3 cellular contexts compared by ENCODE assay signal in genomic region chr5:39364367-39364766, GRCh38.
TF ChIP-seq lines count a peak whose summit lies in the region.

Gene C9 (minus strand): TSS chr5:39364495. CDS start chr5:39364464, 31 bp downstream.

TF ChIP-seq in liver, 16 proteins besides CTCF, POLR2A, EP300 and RAD21:
- TF ChIP-seq JUND (IDR thresholded peaks at IDR 0.05): peak; percentile 59 to 77
- peak; percentile 95 for TF ChIP-seq REST (IDR thresholded peaks at IDR 0.05)
- peak; percentile 100 for TF ChIP-seq TAF1 (conservative IDR thresholded peaks at IDR 0.05)
- no peak for TF ChIP-seq NR2F2 (IDR thresholded peaks at IDR 0.05)
- peak; percentile 96 for TF ChIP-seq SP1 (IDR thresholded peaks at IDR 0.05)
- peak; percentile 92 for TF ChIP-seq MAX (IDR thresholded peaks at IDR 0.05)
- peak; percentile 47 for TF ChIP-seq ATF3 (IDR thresholded peaks at IDR 0.05)
- TF ChIP-seq HNF4A (conservative IDR thresholded peaks at IDR 0.05): peak; percentile 97
- peak; percentile 96 for TF ChIP-seq HNF4G (IDR thresholded peaks at IDR 0.05)
- peak; percentile 86 for TF ChIP-seq ZBTB33 (IDR thresholded peaks at IDR 0.05)
- peak; percentile 95 for TF ChIP-seq FOXA1 (IDR thresholded peaks at IDR 0.05)
- TF ChIP-seq GABPA (IDR thresholded peaks at IDR 0.05 in 1 of 2, conservative IDR thresholded peaks at IDR 0.05 in 1 of 2): peak in 1 of 2 donors; percentile 48
- peak; percentile 95 for TF ChIP-seq YY1 (IDR thresholded peaks at IDR 0.05)
- peak; percentile 96 for TF ChIP-seq FOXA2 (IDR thresholded peaks at IDR 0.05)
- TF ChIP-seq EGR1 (IDR thresholded peaks at IDR 0.05; ENCODE audit: low read depth in 2 of 2): peak in 1 of 2 donors; percentile 60
- peak; percentile 85 to 92 for TF ChIP-seq RXRA (IDR thresholded peaks at IDR 0.05)

TF ChIP-seq in HepG2, 621 proteins besides CTCF, POLR2A, EP300 and RAD21:
- TF ChIP-seq NFYB (CRISPR knock-in tag; IDR thresholded peaks at IDR 0.05): no peak
- no peak for TF ChIP-seq ESRRA (CRISPR knock-in tag; IDR thresholded peaks at IDR 0.05; ENCODE audit: low read depth)
- TF ChIP-seq ZC3H13 (CRISPR knock-in tag; IDR thresholded peaks at IDR 0.05): no peak
- no peak for TF ChIP-seq PHF8 (CRISPR knock-in tag; IDR thresholded peaks at IDR 0.05)
- TF ChIP-seq EED (CRISPR knock-in tag; IDR thresholded peaks at IDR 0.05): no peak

TF ChIP-seq in WTC11, 78 proteins besides CTCF, POLR2A, EP300 and RAD21:
- TF ChIP-seq CREB1 (CRISPR knock-in tag; IDR thresholded peaks at IDR 0.05) (no peak), RORB (CRISPR knock-in tag; IDR thresholded peaks at IDR 0.05) (no peak), E2F5 (CRISPR knock-in tag; IDR thresholded peaks at IDR 0.05) (no peak), SOX15 (CRISPR knock-in tag; IDR thresholded peaks at IDR 0.05) (no peak), ZNF532 (CRISPR knock-in tag; IDR thresholded peaks at IDR 0.05; ENCODE audit: borderline replicate concordance) (no peak), NFYB (CRISPR knock-in tag; conservative IDR thresholded peaks at IDR 0.05; ENCODE audit: low read depth) (no peak), MAX (CRISPR knock-in tag; IDR thresholded peaks at IDR 0.05) (no peak), ARID4B (CRISPR knock-in tag; IDR thresholded peaks at IDR 0.05; ENCODE audit: borderline replicate concordance) (no peak), CDX4 (CRISPR knock-in tag; IDR thresholded peaks at IDR 0.05; ENCODE audit: borderline replicate concordance) (no peak), JUN (CRISPR knock-in tag; IDR thresholded peaks at IDR 0.05) (no peak), NR1H2 (CRISPR knock-in tag; IDR thresholded peaks at IDR 0.05) (no peak)
